Comparison of ENCODE assay signal across 11 cellular contexts in genomic region chr15:51864408-51865056, GRCh38. TPM values are rescaled to one million over a fixed set of nuclear protein-coding genes. Genes with fewer than 3 reads are reported as not detected.
DNase-seq lines count a peak whose midpoint lies in the region; ATAC-seq and TF ChIP-seq lines count a peak whose summit lies in the region.
"Had no signal": no experiment of that assay in that cellular context is flagged by ENCODE, and none has a peak within 500 bp of the region (broad histone marks: within the 10 kb centered on the region; RNA-seq: fewer than 3 reads in every experiment).

No MANE protein-coding gene starts in this region.

- POLR2A ChIA-PET in A673 (lab: Charles Lee; ENCODE audit: low non-redundant PET) = no interaction called here

- no peak overlapping the region for H3K27ac ChIP-seq in A673 (ENCODE audit: low read depth, low read length, poor library complexity, severe bottlenecking)
- H3K27ac ChIP-seq: body of pancreas had no signal

- no peaks in the 10 kb centered on the region for H3K9me3 ChIP-seq in A673 (ENCODE audit: low read depth, low read length, poor library complexity, severe bottlenecking)
- H3K9me3 ChIP-seq: body of pancreas had no signal

- CTCF ChIA-PET in A673 (lab: Charles Lee) = no interaction called here

- peaks cover 18% of the 10 kb centered on the region for H3K36me3 ChIP-seq in A673 (ENCODE audit: insufficient read depth, low read length, poor library complexity, severe bottlenecking)

- H3K27me3 ChIP-seq in A673 (replicated peaks; ENCODE audit: insufficient read depth, low read depth, low read length, poor library complexity) = no peaks in the 10 kb centered on the region
- H3K27me3 ChIP-seq: body of pancreas had no signal

- no peak for TF ChIP-seq CTCF in fibroblast of mammary gland (conservative IDR thresholded peaks at IDR 0.05; ENCODE audit: control insufficient read depth, insufficient read depth, low read depth, low read length)
- TF ChIP-seq CTCF in A673 (conservative IDR thresholded peaks at IDR 0.05; ENCODE audit: low read depth, low read length) = no peak

- intact Hi-C loops in A673 (cut with micrococcal nuclease; ENCODE audit: unreplicated experiment) = no loop called here

- BruUV-seq in A673 (replicated peaks; lab: Mats Ljungman, UMichigan) = no TSS peak

- ATAC-seq in GM19452 (IDR thresholded peaks at IDR 0.05; ENCODE audit: unreplicated experiment) (no peak), GM18520 (IDR thresholded peaks at IDR 0.05; ENCODE audit: unreplicated experiment) (no peak)
- ATAC-seq: body of pancreas, right cardiac atrium had no signal

- peaks cover 36% of the 10 kb centered on the region for H3K4me1 ChIP-seq in A673 (ENCODE audit: insufficient read depth, low read length, poor library complexity, severe bottlenecking)
- H3K4me1 ChIP-seq: body of pancreas had no signal

- H3K4me3 ChIP-seq in fibroblast of mammary gland (ENCODE audit: control insufficient read depth, low read depth, low read length) (no peak overlapping the region), A673 (ENCODE audit: low read depth, low read length, poor library complexity, severe bottlenecking) (no peak overlapping the region)
- H3K4me3 ChIP-seq: body of pancreas had no signal

- peak; percentile 33 to 42 for DNase-seq in activated CD4-positive, alpha-beta T cell treated with anti-CD3 and anti-CD28 coated beads, Interleukin-2, amount 50 U/mL, for 48 hours
- no peak for DNase-seq in activated CD4-positive, alpha-beta T cell treated with anti-CD3 and anti-CD28 coated beads, Interleukin-2, amount 50 U/mL, for 4 hours
- DNase-seq in T1000 (lab: John Stamatoyannopoulos, UW) (peak; percentile 20), fibroblast of mammary gland (ENCODE audit: low read depth) (peak; percentile 71), A673 (ENCODE audit: low spot score) (no peak)
- DNase-seq in stimulated activated CD4-positive, alpha-beta T cell treated with anti-CD3 and anti-CD28 coated beads, Interleukin-4, amount 100 ng/mL, for 1 hour = peak; percentile 13
- DNase-seq: body of pancreas, NCI-H2081 treated with DMSO at 0.1 percent for 48 hours, right cardiac atrium had no signal

RNA-seq across cellular contexts. Expression of gene TMOD3, which starts 35.1 kb away (rescaled TPM):
- total RNA-seq in A673 (2021) = 66.6 and 70.2 TPM in 2 replicates

Comparison
In these comparisons a context has a peak if more than half of its experiments do, and no peak if none do; other contexts are left out.
1. DNase-seq: peak in activated CD4-positive, alpha-beta T cell treated with anti-CD3 and anti-CD28 coated beads, Interleukin-2, amount 50 U/mL, for 48 hours (2 of 2), T1000 (single experiment), fibroblast of mammary gland (single experiment) and stimulated activated CD4-positive, alpha-beta T cell treated with anti-CD3 and anti-CD28 coated beads, Interleukin-4, amount 100 ng/mL, for 1 hour (single experiment); none in activated CD4-positive, alpha-beta T cell treated with anti-CD3 and anti-CD28 coated beads, Interleukin-2, amount 50 U/mL, for 4 hours (0 of 2) and A673 (single experiment).